In genomic region chr1:234517087-234517802, GRCh38 we compare ENCODE assay signal across 19 cellular contexts. TPM values are rescaled to one million over a fixed set of nuclear protein-coding genes. Genes with fewer than 3 reads are reported as not detected.
DNase-seq lines count a peak whose midpoint lies in the region; ATAC-seq, FAIRE-seq and TF ChIP-seq lines count a peak whose summit lies in the region.
"Had no signal": no experiment of that assay in that cellular context is flagged by ENCODE, and none has a peak within 500 bp of the region (broad histone marks: within the 10 kb centered on the region; RNA-seq: fewer than 3 reads in every experiment).

No MANE protein-coding gene starts in this region.

- peak; percentile 65 for FAIRE-seq in GM12891 (lab: Jason Lieb, UNC)
- FAIRE-seq: K562 had no signal

- no peak overlapping the region for H3K4me3 ChIP-seq in A673 (ENCODE audit: low read depth, low read length, poor library complexity, severe bottlenecking)
- no peak overlapping the region for H3K4me3 ChIP-seq in RWPE2 (ENCODE audit: severe bottlenecking)
- H3K4me3 ChIP-seq: ascending aorta, K562, SJCRH30 had no signal

- no peak for TF ChIP-seq CTCF in A673 (conservative IDR thresholded peaks at IDR 0.05; ENCODE audit: low read depth, low read length)
- no peak for TF ChIP-seq CTCF in RWPE2 (IDR thresholded peaks at IDR 0.05; ENCODE audit: poor library complexity, severe bottlenecking)

- no peak for TF ChIP-seq POLR2A in GM12891 (IDR thresholded peaks at IDR 0.05; ENCODE audit: low read depth, low read length)

- POLR2A ChIA-PET in A673 (lab: Charles Lee; ENCODE audit: low non-redundant PET): no interaction called here

- H3K27me3 ChIP-seq in A673 (replicated peaks; ENCODE audit: insufficient read depth, low read depth, low read length, poor library complexity) (no peaks in the 10 kb centered on the region), RWPE2 (ENCODE audit: insufficient read depth, poor library complexity, severe bottlenecking) (no peaks in the 10 kb centered on the region)
- H3K27me3 ChIP-seq: ascending aorta, SJCRH30 had no signal

- intact Hi-C loops in A673 (cut with micrococcal nuclease; ENCODE audit: unreplicated experiment): no loop called here

- CTCF ChIA-PET in A673 (lab: Charles Lee): interaction anchor here (1.0 kb wide), 1 partner anchor 18 kb away, joined by 5 read pairs; no protein-coding TSS in a partner anchor

- H3K9me3 ChIP-seq in A673 (ENCODE audit: low read depth, low read length, poor library complexity, severe bottlenecking) (no peaks in the 10 kb centered on the region), RWPE2 (ENCODE audit: severe bottlenecking) (no peaks in the 10 kb centered on the region)
- H3K9me3 ChIP-seq: ascending aorta, SJCRH30 had no signal

- H3K36me3 ChIP-seq in A673 (ENCODE audit: insufficient read depth, low read length, poor library complexity, severe bottlenecking): no peaks in the 10 kb centered on the region
- H3K36me3 ChIP-seq in RWPE2 (ENCODE audit: low read depth): no peaks in the 10 kb centered on the region
- H3K36me3 ChIP-seq: ascending aorta, SJCRH30 had no signal

- DNase-seq in A673 (ENCODE audit: low spot score) (peak; percentile 35), GM12891 (ENCODE audit: insufficient read length, low spot score) (no peak), RWPE2 (ENCODE audit: low spot score) (no peak), islet precursor cell (peak; percentile 17), cortex of kidney (lab: John Stamatoyannopoulos, UW) (no peak)
- DNase-seq: activated T-cell treated with anti-CD3 and anti-CD28 coated beads for 4 hours; EL; GOT3; NCI-H2029 treated with DMSO at 0.1 percent for 48 hours; NCI-H526 treated with DMSO at 0.1 percent for 48 hours; posterior cingulate gyrus; SJCRH30; stimulated activated CD4-positive, alpha-beta T cell treated with anti-CD3 and anti-CD28 coated beads, Interleukin-1b, Interleukin-23, amount 100 ng/mL, for 48 hours had no signal

- ATAC-seq in RWPE2 (ENCODE audit: low read depth) (no peak), GM21825 (IDR thresholded peaks at IDR 0.05; ENCODE audit: unreplicated experiment) (no peak), GM21526 (IDR thresholded peaks at IDR 0.05; ENCODE audit: low FRiP score, unreplicated experiment) (no peak), GM18868 (IDR thresholded peaks at IDR 0.05; ENCODE audit: unreplicated experiment) (no peak)
- ATAC-seq: K562 had no signal

- H3K4me1 ChIP-seq in A673 (ENCODE audit: insufficient read depth, low read length, poor library complexity, severe bottlenecking): peaks cover 86% of the 10 kb centered on the region
- peaks cover 16% of the 10 kb centered on the region for H3K4me1 ChIP-seq in RWPE2 (ENCODE audit: insufficient read depth, poor library complexity, severe bottlenecking)

- H3K27ac ChIP-seq in A673 (ENCODE audit: low read depth, low read length, poor library complexity, severe bottlenecking) (peak overlapping the region; percentile 75), RWPE2 (ENCODE audit: poor library complexity, severe bottlenecking) (peak overlapping the region; percentile 90)
- H3K27ac ChIP-seq: SJCRH30, VCaP had no signal

- no TSS peak for BruUV-seq in A673 (replicated peaks; lab: Mats Ljungman, UMichigan)

TF ChIP-seq in GM12891, 5 proteins besides CTCF, POLR2A, EP300 and RAD21:
- TF ChIP-seq POLR2AphosphoS5 (IDR thresholded peaks at IDR 0.05; ENCODE audit: low read depth, low read length) (no peak), PAX5 (IDR thresholded peaks at IDR 0.05; ENCODE audit: insufficient read depth, low read length, severe bottlenecking) (no peak), TAF1 (IDR thresholded peaks at IDR 0.05; ENCODE audit: low read depth, low read length) (no peak), SPI1 (IDR thresholded peaks at IDR 0.05; ENCODE audit: low read depth, low read length) (no peak), POU2F2 (IDR thresholded peaks at IDR 0.05; ENCODE audit: low read depth, low read length) (no peak)

RNA-seq across cellular contexts. Expression of gene TARBP1, which starts 38.3 kb away (rescaled TPM):
- total RNA-seq in A673 (2021): 28.0 and 31.9 TPM in 2 replicates
- 39.6 TPM for polyA plus RNA-seq in GM12891 (2012; ENCODE audit: low read depth, missing spikeins)

Comparison
In these comparisons a context has a peak if more than half of its experiments do, and no peak if none do; other contexts are left out.
1. DNase-seq: peak in A673 (single experiment) and islet precursor cell (single experiment); none in GM12891 (single experiment), RWPE2 (single experiment) and cortex of kidney (single experiment).